ENCODE assay signal across 10 cellular contexts in the genomic region with DNA sequence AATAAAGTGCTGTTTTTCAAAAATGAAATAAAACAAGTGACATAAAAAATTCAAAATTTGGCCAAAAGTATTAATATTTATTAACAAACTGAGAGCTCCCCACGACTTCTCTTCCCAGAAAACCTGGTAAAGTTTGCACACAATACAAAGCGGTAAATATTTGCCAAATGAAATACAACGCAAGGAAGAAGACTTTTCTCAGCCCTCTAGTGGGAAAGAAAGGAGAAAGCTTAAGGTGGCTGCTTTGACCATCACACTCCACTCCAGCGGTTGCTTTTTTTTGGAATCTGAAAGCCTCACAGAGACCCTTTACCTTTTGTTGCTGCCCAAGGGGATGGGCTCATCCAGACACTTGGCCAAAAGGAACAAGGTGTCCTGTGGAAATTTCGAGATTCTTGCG. TPM values are rescaled to one million over a fixed set of nuclear protein-coding genes. Genes with fewer than 3 reads are reported as not detected.
A peak's percentile ranks its signal among the peaks of the same experiment; 100 is the strongest.
DNase-seq lines count a peak whose midpoint lies in the region; ATAC-seq and TF ChIP-seq lines count a peak whose summit lies in the region.
"Had no signal": no experiment of that assay in that cellular context is flagged by ENCODE, and none has a peak within 500 bp of the region (broad histone marks: within the 10 kb centered on the region; RNA-seq: fewer than 3 reads in every experiment).

No MANE protein-coding gene starts in this region.

- H3K27ac Mint-ChIP-seq in activated naive CD4-positive, alpha-beta T cell treated with anti-CD3 and anti-CD28 coated beads, Interleukin-2, amount 10 ng/mL, durations not matched to agents 7 days and 5 days, result no peak overlapping the region
- no peak overlapping the region for H3K27ac Mint-ChIP-seq in activated naive CD4-positive, alpha-beta T cell treated with anti-CD3 and anti-CD28 coated beads, Interleukin-2, amount 50 U/mL, for 72 hours
- H3K27ac Mint-ChIP-seq in progenitor cell of endocrine pancreas, result peak overlapping the region; percentile 69

- no peaks in the 10 kb centered on the region for H3K9me2 ChIP-seq in Loucy (replicated peaks; ENCODE audit: low read depth, low read length)

- H4K20me1 ChIP-seq in Loucy (ENCODE audit: insufficient read depth, low read length, poor library complexity, severe bottlenecking), result no peaks in the 10 kb centered on the region

- no peak overlapping the region for H3K4me2 ChIP-seq in Loucy (ENCODE audit: low read depth, low read length, poor library complexity, severe bottlenecking)

- H3F3A ChIP-seq in Loucy (ENCODE audit: low read depth), result no peaks in the 10 kb centered on the region

- H3K4me1 ChIP-seq in Loucy (ENCODE audit: insufficient read depth, low read length, poor library complexity, severe bottlenecking), result peaks cover 19% of the 10 kb centered on the region

- no peak overlapping the region for H3K9ac ChIP-seq in Loucy (ENCODE audit: low read depth, low read length, poor library complexity, severe bottlenecking)

- CTCF ChIA-PET in activated naive CD4-positive, alpha-beta T cell treated with anti-CD3 and anti-CD28 coated beads, Interleukin-2, amount 10 ng/mL, durations not matched to agents 7 days and 5 days (lab: Charles Lee), result no interaction called here

- peaks cover 2% of the 10 kb centered on the region for H3K36me3 Mint-ChIP-seq in activated naive CD4-positive, alpha-beta T cell treated with anti-CD3 and anti-CD28 coated beads, Interleukin-2, amount 10 ng/mL, durations not matched to agents 7 days and 5 days
- H3K36me3 Mint-ChIP-seq in activated naive CD4-positive, alpha-beta T cell treated with anti-CD3 and anti-CD28 coated beads, Interleukin-2, amount 50 U/mL, for 72 hours, result no peaks in the 10 kb centered on the region
- H3K36me3 Mint-ChIP-seq in progenitor cell of endocrine pancreas (ENCODE audit: insufficient read depth), result no peaks in the 10 kb centered on the region

- ATAC-seq in activated naive CD4-positive, alpha-beta T cell treated with anti-CD3 and anti-CD28 coated beads, Interleukin-2, amount 50 U/mL, for 72 hours, result no peak
- no peak for ATAC-seq in HG03139 (IDR thresholded peaks at IDR 0.05; ENCODE audit: unreplicated experiment)
- no peak for ATAC-seq in Right ventricle myocardium superior (ENCODE audit: poor library complexity)
- no peak for ATAC-seq in HG02885 (IDR thresholded peaks at IDR 0.05; ENCODE audit: poor library complexity, unreplicated experiment)

- no peaks in the 10 kb centered on the region for H3K27me3 ChIP-seq in Loucy (ENCODE audit: insufficient read depth, low read length, poor library complexity, severe bottlenecking)
- H3K27me3 ChIP-seq: dorsolateral prefrontal cortex had no signal

- H2AFZ ChIP-seq in Loucy (ENCODE audit: low read length), result no peak overlapping the region

- peaks cover 9% of the 10 kb centered on the region for H3K27me3 Mint-ChIP-seq in activated naive CD4-positive, alpha-beta T cell treated with anti-CD3 and anti-CD28 coated beads, Interleukin-2, amount 10 ng/mL, durations not matched to agents 7 days and 5 days
- no peaks in the 10 kb centered on the region for H3K27me3 Mint-ChIP-seq in progenitor cell of endocrine pancreas

- intact Hi-C loops in Right ventricle myocardium superior (cut with DNase I), result no loop called here

- no peaks in the 10 kb centered on the region for H3K36me3 ChIP-seq in Loucy (ENCODE audit: insufficient read depth, low read length)

- peaks cover 17% of the 10 kb centered on the region for H3K4me1 Mint-ChIP-seq in activated naive CD4-positive, alpha-beta T cell treated with anti-CD3 and anti-CD28 coated beads, Interleukin-2, amount 10 ng/mL, durations not matched to agents 7 days and 5 days
- H3K4me1 Mint-ChIP-seq in progenitor cell of endocrine pancreas (ENCODE audit: low read depth), result peaks cover 14% of the 10 kb centered on the region

- peaks cover 7% of the 10 kb centered on the region; the same call in 1 of the 2 replicates for H3K79me2 ChIP-seq in Loucy (ENCODE audit: insufficient read depth, low read length)

- peak overlapping the region; percentile 87 for H3K4me3 Mint-ChIP-seq in activated naive CD4-positive, alpha-beta T cell treated with anti-CD3 and anti-CD28 coated beads, Interleukin-2, amount 10 ng/mL, durations not matched to agents 7 days and 5 days
- peak overlapping the region; percentile 52 for H3K4me3 Mint-ChIP-seq in progenitor cell of endocrine pancreas (ENCODE audit: low read depth)

- H3K9me3 Mint-ChIP-seq in activated naive CD4-positive, alpha-beta T cell treated with anti-CD3 and anti-CD28 coated beads, Interleukin-2, amount 10 ng/mL, durations not matched to agents 7 days and 5 days, result no peaks in the 10 kb centered on the region
- H3K9me3 Mint-ChIP-seq in activated naive CD4-positive, alpha-beta T cell treated with anti-CD3 and anti-CD28 coated beads, Interleukin-2, amount 50 U/mL, for 72 hours, result no peaks in the 10 kb centered on the region
- peaks cover 3% of the 10 kb centered on the region for H3K9me3 Mint-ChIP-seq in progenitor cell of endocrine pancreas (ENCODE audit: low read depth)

- H3K4me3 ChIP-seq in Loucy (ENCODE audit: low read length, poor library complexity, severe bottlenecking), result no peak overlapping the region

- no peak for DNase-seq in activated naive CD4-positive, alpha-beta T cell treated with anti-CD3 and anti-CD28 coated beads, Interleukin-2, amount 10 ng/mL, durations not matched to agents 7 days and 5 days
- no peak for DNase-seq in activated naive CD4-positive, alpha-beta T cell treated with anti-CD3 and anti-CD28 coated beads, Interleukin-2, amount 50 U/mL, for 72 hours (ENCODE audit: low spot score in 2 of 2)
- peak; percentile 6 for DNase-seq in dermis blood vessel endothelial cell
- no peak for DNase-seq in progenitor cell of endocrine pancreas (ENCODE audit: low spot score, unreplicated experiment)
- DNase-seq in Right ventricle myocardium superior, result no peak
- DNase-seq: dorsolateral prefrontal cortex, NCI-H446 treated with DMSO at 0.1 percent for 48 hours had no signal

- no peaks in the 10 kb centered on the region for H3K9me3 ChIP-seq in Loucy (ENCODE audit: insufficient read depth, low read depth, low read length)

- TF ChIP-seq CTCF in Loucy (conservative IDR thresholded peaks at IDR 0.05; ENCODE audit: low read length) (peak; percentile 37), progenitor cell of endocrine pancreas (IDR thresholded peaks at IDR 0.05; ENCODE audit: unreplicated experiment) (peak; percentile 37)

RNA-seq across cellular contexts. Expression of gene GK5, which starts 1.1 kb away (rescaled TPM):
- total RNA-seq in activated naive CD4-positive, alpha-beta T cell treated with anti-CD3 and anti-CD28 coated beads, Interleukin-2, amount 50 U/mL, for 72 hours, result 10 to 100 TPM; 11.4 to 14.5 TPM
- total RNA-seq in dermis blood vessel endothelial cell, result 6.5 and 8.8 TPM in 2 replicates
- total RNA-seq in progenitor cell of endocrine pancreas, result 17.6 and 20.0 TPM in 2 replicates
- 9.7 TPM for total RNA-seq in Right ventricle myocardium superior
